17 cellular contexts compared by ENCODE assay signal in genomic region chr2:184394642-184395041, GRCh38.
A peak's percentile ranks its signal among the peaks of the same experiment; 100 is the strongest.
DNase-seq lines count a peak whose midpoint lies in the region; ATAC-seq, FAIRE-seq and TF ChIP-seq lines count a peak whose summit lies in the region.
"Had no signal": no experiment of that assay in that cellular context is flagged by ENCODE, and none has a peak within 500 bp of the region (broad histone marks: within the 10 kb centered on the region; RNA-seq: fewer than 3 reads in every experiment).

No MANE protein-coding gene starts in this region.

- TF ChIP-seq POLR2A in right lobe of liver (IDR thresholded peaks at IDR 0.05) (no peak), HepG2 (IDR thresholded peaks at IDR 0.05; ENCODE audit: insufficient read depth in 1 of 2, low read depth in 2 of 2, low read length in 2 of 2) (no peak)

- H3K27ac Mint-ChIP-seq in activated naive CD4-positive, alpha-beta T cell treated with anti-CD3 and anti-CD28 coated beads, Interleukin-2, amount 10 ng/mL, durations not matched to agents 7 days and 5 days = no peak overlapping the region
- H3K27ac Mint-ChIP-seq in HFFc6 = no peak overlapping the region
- H3K27ac Mint-ChIP-seq: CD8-positive, alpha-beta memory T cell had no signal

- no TSS peak for BruUV-seq in HepG2 (replicated peaks; lab: Mats Ljungman, UMichigan)

- H3K27me3 Mint-ChIP-seq in activated naive CD4-positive, alpha-beta T cell treated with anti-CD3 and anti-CD28 coated beads, Interleukin-2, amount 10 ng/mL, durations not matched to agents 7 days and 5 days = no peaks in the 10 kb centered on the region
- no peaks in the 10 kb centered on the region; the same call in 1 of the 2 replicates for H3K27me3 Mint-ChIP-seq in HFFc6 (ENCODE audit: insufficient read depth)

- in situ Hi-C loops in HepG2 (cut with HindIII; ENCODE audit: extremely low pct_ligation_motif_present, low pct_unique_long_range_greater_than_20kb) = no loop called here

- H3K4me1 ChIP-seq in right lobe of liver = peaks cover 0 to 6% (median 2%) of the 10 kb centered on the region in 4 donors
- no peaks in the 10 kb centered on the region for H3K4me1 ChIP-seq in HepG2 (ENCODE audit: insufficient read depth, low read length)
- H3K4me1 ChIP-seq: BLaER1, Caco-2 had no signal

- peak in 2 of 3 donors; percentile 25 to 45 for DNase-seq in right lobe of liver
- DNase-seq in HepG2 (ENCODE audit: low spot score) = no peak
- peak; percentile 61 for DNase-seq in astrocyte of the hippocampus (ENCODE audit: low read depth, low spot score)
- peak; percentile 6 for DNase-seq in fibroblast of peridontal ligament (ENCODE audit: extremely low read depth)
- no peak for DNase-seq in NCI-H524 treated with DMSO at 0.1 percent for 48 hours (lab: John Stamatoyannopoulos, UW)
- DNase-seq in activated naive CD4-positive, alpha-beta T cell treated with anti-CD3 and anti-CD28 coated beads, Interleukin-2, amount 10 ng/mL, durations not matched to agents 7 days and 5 days = no peak
- DNase-seq in HFFc6 = no peak
- no peak for DNase-seq in cortex of kidney (lab: John Stamatoyannopoulos, UW)
- DNase-seq: 8988T; AML-193; Caco-2; CD8-positive, alpha-beta memory T cell; GM23248 had no signal

- no peaks in the 10 kb centered on the region for H3K79me2 ChIP-seq in HepG2 (ENCODE audit: insufficient read depth, low read length)

- no peak for FAIRE-seq in HepG2 (lab: Jason Lieb, UNC)
- FAIRE-seq: GM18507, H54 had no signal

- POLR2A ChIA-PET in HepG2 (lab: Yijun Ruan, JAX) = no interaction called here

- no peaks in the 10 kb centered on the region for H4K20me1 ChIP-seq in HepG2 (ENCODE audit: insufficient read depth, low read length)
- H4K20me1 ChIP-seq: BLaER1 had no signal

- TF ChIP-seq CTCF in right lobe of liver (IDR thresholded peaks at IDR 0.05) (no peak), HepG2 (CRISPR knock-in tag; IDR thresholded peaks at IDR 0.05) (no peak), HFFc6 (IDR thresholded peaks at IDR 0.05) (no peak)

- no peak overlapping the region for H3K4me2 ChIP-seq in HepG2 (ENCODE audit: low read depth, low read length)
- H3K4me2 ChIP-seq: BLaER1 had no signal

- intact Hi-C loops in right lobe of liver (cut with DNase I) (no loop called here), HepG2 (cut with micrococcal nuclease; ENCODE audit: unreplicated experiment) (no loop called here)

- H3K27ac ChIP-seq in right lobe of liver (no peak overlapping the region), HepG2 (ENCODE audit: extremely low read length, insufficient read depth, low read length) (no peak overlapping the region)
- H3K27ac ChIP-seq: BLaER1, GM23248 had no signal

- H3K4me3 Mint-ChIP-seq in activated naive CD4-positive, alpha-beta T cell treated with anti-CD3 and anti-CD28 coated beads, Interleukin-2, amount 10 ng/mL, durations not matched to agents 7 days and 5 days = no peak overlapping the region
- H3K4me3 Mint-ChIP-seq in HFFc6 = no peak overlapping the region
- H3K4me3 Mint-ChIP-seq: CD8-positive, alpha-beta memory T cell had no signal

- no peaks in the 10 kb centered on the region for H3K9me3 ChIP-seq in right lobe of liver
- no peaks in the 10 kb centered on the region for H3K9me3 ChIP-seq in HepG2 (ENCODE audit: low read length)
- H3K9me3 ChIP-seq: BLaER1, Caco-2 had no signal

- H3K4me3 ChIP-seq in right lobe of liver (no peak overlapping the region), HepG2 (replicated peaks in 1 of 3; ENCODE audit: insufficient read depth in 1 of 3, low read depth in 2 of 3, low read length in 3 of 3) (no peak overlapping the region)
- H3K4me3 ChIP-seq: BLaER1, GM23248 had no signal

- no peaks in the 10 kb centered on the region for H3K4me1 Mint-ChIP-seq in activated naive CD4-positive, alpha-beta T cell treated with anti-CD3 and anti-CD28 coated beads, Interleukin-2, amount 10 ng/mL, durations not matched to agents 7 days and 5 days
- H3K4me1 Mint-ChIP-seq in HFFc6 (ENCODE audit: low read depth) = no peaks in the 10 kb centered on the region
- H3K4me1 Mint-ChIP-seq: CD8-positive, alpha-beta memory T cell had no signal

- no peaks in the 10 kb centered on the region for H3K27me3 ChIP-seq in right lobe of liver
- H3K27me3 ChIP-seq in HepG2 (ENCODE audit: control insufficient read depth in 1 of 2, insufficient read depth in 2 of 2, low read length in 2 of 2) = no peaks in the 10 kb centered on the region
- H3K27me3 ChIP-seq: BLaER1 had no signal

- TF ChIP-seq RAD21 in HepG2 (CRISPR knock-in tag; IDR thresholded peaks at IDR 0.05) = no peak

- H3K36me3 ChIP-seq in right lobe of liver (no peaks in the 10 kb centered on the region), HepG2 (replicated peaks in 1 of 2; ENCODE audit: control insufficient read depth in 1 of 2, insufficient read depth in 2 of 2, low read length in 2 of 2) (no peaks in the 10 kb centered on the region)
- H3K36me3 ChIP-seq: BLaER1 had no signal

- TF ChIP-seq EP300 in HepG2 (IDR thresholded peaks at IDR 0.05; ENCODE audit: low read depth in 2 of 2, low read length in 2 of 2) (no peak), HepG2 (CRISPR knock-in tag; IDR thresholded peaks at IDR 0.05; ENCODE audit: borderline replicate concordance) (no peak)

- H3K9me3 Mint-ChIP-seq in activated naive CD4-positive, alpha-beta T cell treated with anti-CD3 and anti-CD28 coated beads, Interleukin-2, amount 10 ng/mL, durations not matched to agents 7 days and 5 days = peaks cover 2% of the 10 kb centered on the region
- H3K9me3 Mint-ChIP-seq in HFFc6 = peaks cover 5% of the 10 kb centered on the region; the same call in 1 of the 2 replicates

- no peak overlapping the region for H2AFZ ChIP-seq in HepG2 (ENCODE audit: low read length)
- H2AFZ ChIP-seq: GM23248 had no signal

- peak in 3 of 4 donors; percentile 24 to 70 (median 68) for ATAC-seq in right lobe of liver
- no peak for ATAC-seq in HepG2
- ATAC-seq: HCT116 had no signal

- CTCF ChIA-PET in HepG2 (lab: Yijun Ruan, JAX; ENCODE audit: low intra/inter-chr PET ratio, low total read pairs) = no interaction called here
- CTCF ChIA-PET in activated naive CD4-positive, alpha-beta T cell treated with anti-CD3 and anti-CD28 coated beads, Interleukin-2, amount 10 ng/mL, durations not matched to agents 7 days and 5 days (lab: Charles Lee) = no interaction called here

- H3K9ac ChIP-seq in HepG2 (ENCODE audit: insufficient read depth, low read depth, low read length) = no peak overlapping the region
- H3K9ac ChIP-seq: BLaER1, GM23248 had no signal

- no peaks in the 10 kb centered on the region for H3K36me3 Mint-ChIP-seq in activated naive CD4-positive, alpha-beta T cell treated with anti-CD3 and anti-CD28 coated beads, Interleukin-2, amount 10 ng/mL, durations not matched to agents 7 days and 5 days
- H3K36me3 Mint-ChIP-seq in HFFc6 (ENCODE audit: low read depth) = no peaks in the 10 kb centered on the region
- H3K36me3 Mint-ChIP-seq: CD8-positive, alpha-beta memory T cell had no signal

TF ChIP-seq in HepG2, 621 proteins besides CTCF, POLR2A, EP300 and RAD21:
- TF ChIP-seq ZNF652 (CRISPR knock-in tag; IDR thresholded peaks at IDR 0.05; ENCODE audit: borderline replicate concordance, low read depth) = no peak
TF ChIP-seq in HepG2: peak in this region for 0.

Comparison
In these comparisons a context has a peak if more than half of its experiments do, and no peak if none do; other contexts are left out.
1. DNase-seq: peak in right lobe of liver (2 of 3), astrocyte of the hippocampus (single experiment) and fibroblast of peridontal ligament (single experiment); none in HepG2 (single experiment), NCI-H524 treated with DMSO at 0.1 percent for 48 hours (single experiment), activated naive CD4-positive, alpha-beta T cell treated with anti-CD3 and anti-CD28 coated beads, Interleukin-2, amount 10 ng/mL, durations not matched to agents 7 days and 5 days (single experiment), HFFc6 (single experiment) and cortex of kidney (single experiment).